ENCODE assay signal across 8 cellular contexts in the genomic region with DNA sequence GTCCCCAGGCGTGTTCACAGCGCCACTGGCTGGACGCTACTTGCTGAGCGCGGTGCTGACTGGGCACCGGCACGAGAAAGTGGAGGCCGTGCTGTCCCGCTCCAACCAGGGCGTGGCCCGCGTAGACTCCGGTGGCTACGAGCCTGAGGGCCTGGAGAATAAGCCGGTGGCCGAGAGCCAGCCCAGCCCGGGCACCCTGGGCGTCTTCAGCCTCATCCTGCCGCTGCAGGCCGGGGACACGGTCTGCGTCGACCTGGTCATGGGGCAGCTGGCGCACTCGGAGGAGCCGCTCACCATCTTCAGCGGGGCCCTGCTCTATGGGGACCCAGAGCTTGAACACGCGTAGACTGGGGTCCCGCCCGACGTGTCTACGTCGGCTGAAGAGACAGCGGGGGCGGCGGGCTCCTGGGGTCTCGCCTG. TPM values are rescaled to one million over a fixed set of nuclear protein-coding genes. Genes with fewer than 3 reads are reported as not detected.
DNase-seq lines count a peak whose midpoint lies in the region; ATAC-seq and TF ChIP-seq lines count a peak whose summit lies in the region.

No MANE protein-coding gene starts in this region.

- peak in 2 of 3 donors; percentile 10 to 27 for TF ChIP-seq POLR2A in body of pancreas (IDR thresholded peaks at IDR 0.05)

- POLR2A ChIA-PET in PC-9 (lab: Charles Lee; ENCODE audit: unreplicated experiment), result no interaction called here

- H3K27me3 ChIP-seq in PC-9 (ENCODE audit: insufficient read depth, low read depth) (no peaks in the 10 kb centered on the region), body of pancreas (no peaks in the 10 kb centered on the region)

- peak overlapping the region; percentile 94 for H3K4me3 ChIP-seq in PC-9
- H3K4me3 ChIP-seq in body of pancreas, result peak overlapping the region; percentile 55 to 74
- peak overlapping the region; percentile 53 for H3K4me3 ChIP-seq in iPS-11a (ENCODE audit: low read depth, low read length)

- ATAC-seq in HG02970 (IDR thresholded peaks at IDR 0.05; ENCODE audit: low FRiP score, unreplicated experiment), result peak; percentile 11
- ATAC-seq in body of pancreas, result peak; percentile 51
- no peak for ATAC-seq in GM19328 (IDR thresholded peaks at IDR 0.05; ENCODE audit: unreplicated experiment)

- 1 to 2% methylated on average over 10 to 38 of the region's 38 CpGs for WGBS in body of pancreas, 2 donors

- no peaks in the 10 kb centered on the region for H3K79me2 ChIP-seq in PC-9 (ENCODE audit: low read depth)

- no TSS peak for BruUV-seq in PC-9 (replicated peaks; lab: Mats Ljungman, UMichigan)

- H3K4me1 ChIP-seq in PC-9 (replicated peaks; ENCODE audit: insufficient read depth), result peaks cover 25% of the 10 kb centered on the region
- H3K4me1 ChIP-seq in body of pancreas, result peaks cover 38% of the 10 kb centered on the region

- peak overlapping the region; percentile 87 for H3K4me2 ChIP-seq in PC-9

- H3K9me3 ChIP-seq in PC-9 (ENCODE audit: insufficient read depth, low read depth) (no peaks in the 10 kb centered on the region), body of pancreas (no peaks in the 10 kb centered on the region)

- H3K27ac ChIP-seq in PC-9, result no peak overlapping the region
- H3K27ac ChIP-seq in body of pancreas, result peak overlapping the region; percentile 76 to 96 (median 86)

- H3K36me3 ChIP-seq in PC-9 (ENCODE audit: low read depth) (no peaks in the 10 kb centered on the region), body of pancreas (replicated peaks in 1 of 2; ENCODE audit: insufficient read depth in 1 of 2, low read depth in 2 of 2) (no peaks in the 10 kb centered on the region)

- H3F3A ChIP-seq in PC-9 (ENCODE audit: insufficient read depth, low read depth), result peaks cover 9% of the 10 kb centered on the region; the same call in 1 of the 2 replicates

- intact Hi-C loops in PC-9 (cut with micrococcal nuclease; ENCODE audit: unreplicated experiment), result loop anchor here (1.0 to 2.0 kb wide), 4 partner anchors 34 to 239 kb away; a partner anchor contains a TSS
- intact Hi-C loops in body of pancreas (cut with DNase I), result no loop called here

- no peaks in the 10 kb centered on the region for H4K20me1 ChIP-seq in PC-9 (ENCODE audit: insufficient read depth)

- CTCF ChIA-PET in PC-9 (lab: Charles Lee), result interaction anchor here (0.6 to 1.5 kb wide), 3 partner anchors 68 to 1112 kb away, joined by 3 to 6 read pairs (median 4); no protein-coding TSS in a partner anchor

- no peaks in the 10 kb centered on the region for H3K9me2 ChIP-seq in PC-9 (ENCODE audit: insufficient read depth)

- peak overlapping the region; percentile 100 for H2AFZ ChIP-seq in PC-9

- no peak for TF ChIP-seq CTCF in PC-9 (conservative IDR thresholded peaks at IDR 0.05)
- TF ChIP-seq CTCF in body of pancreas (IDR thresholded peaks at IDR 0.05), result peak in 5 of 7 experiments; percentile 5 to 49 (median 37)

- DNase-seq in activated T-cell treated with anti-CD3 and anti-CD28 coated beads for 24 hours (ENCODE audit: low read depth) (peak; percentile 14), activated T-cell treated with anti-CD3 and anti-CD28 coated beads for 4 hours (no peak), PC-9 (peak; percentile 39 to 63), body of pancreas (peak; percentile 70 to 81 (median 78)), renal cortical epithelial cell (ENCODE audit: low read depth) (peak; percentile 33)

RNA-seq across cellular contexts. Expression of a gene that starts 0.9 kb away (rescaled TPM):
- 4.4 and 10.4 TPM in 2 replicates for total RNA-seq in PC-9 (2021)
- 1 to 10 TPM; 4.2 to 7.3 TPM for total RNA-seq in body of pancreas
- 1.1 and 3.0 TPM in 2 replicates for total RNA-seq in renal cortical epithelial cell

RNA-seq across cellular contexts. Expression of a gene that starts 7.3 kb away (rescaled TPM):
- total RNA-seq in PC-9 (2021), result 0.83 and 1.6 TPM in 2 replicates
- total RNA-seq in body of pancreas, result 10 to 100 TPM; 21.8 to 24.1 TPM
- total RNA-seq in renal cortical epithelial cell, result 0.30 and 0.69 TPM in 2 replicates

RNA-seq across cellular contexts. Expression of a gene that starts 14.2 kb away (rescaled TPM):
- total RNA-seq in PC-9 (2021) (165 and 166 TPM in 2 replicates), body of pancreas (100 to 1,000 TPM; 103 to 129 TPM), renal cortical epithelial cell (302 and 423 TPM in 2 replicates)

RNA-seq across cellular contexts. Expression of a gene that starts 33.2 kb away (rescaled TPM):
- 0.37 TPM in 1 of 2 replicates, not detected in the other for total RNA-seq in PC-9 (2021)
- total RNA-seq in body of pancreas, result 1 to 10 TPM; 1.0 to 3.0 TPM
- total RNA-seq in renal cortical epithelial cell, result 0.20 and 1.6 TPM in 2 replicates

RNA-seq across cellular contexts. Expression of a gene that starts 34.2 kb away (rescaled TPM):
- total RNA-seq in PC-9 (2021) (63.2 and 64.0 TPM in 2 replicates), body of pancreas (10 to 100 TPM in 1 of 2 donors, 1 to 10 TPM in 1; 5.6 to 12.2 TPM), renal cortical epithelial cell (23.6 and 35.0 TPM in 2 replicates)
